ENCODE assay signal across 10 cellular contexts in the genomic region with DNA sequence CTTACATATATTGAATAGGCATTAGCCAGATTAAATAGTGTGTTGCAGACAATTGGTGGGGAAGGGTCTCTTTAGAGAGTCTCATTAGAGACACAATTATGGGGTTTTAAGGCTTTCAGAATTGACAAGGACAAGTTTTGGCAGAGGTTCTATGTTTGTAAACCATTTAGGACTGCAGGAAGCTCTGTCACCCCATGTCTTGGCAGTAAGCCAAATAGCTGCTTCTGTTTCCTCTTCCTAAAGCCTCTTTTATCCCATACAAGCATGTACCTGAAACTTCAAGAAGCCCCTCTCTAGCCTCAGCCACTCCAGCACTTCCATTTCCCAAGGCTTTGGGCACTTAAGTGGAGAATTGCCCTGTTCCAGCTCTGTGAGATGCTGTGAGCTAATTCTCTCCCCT. TPM values are rescaled to one million over a fixed set of nuclear protein-coding genes. Genes with fewer than 3 reads are reported as not detected.
A peak's percentile ranks its signal among the peaks of the same experiment; 100 is the strongest.
DNase-seq lines count a peak whose midpoint lies in the region; ATAC-seq, FAIRE-seq and TF ChIP-seq lines count a peak whose summit lies in the region.
"Had no signal": no experiment of that assay in that cellular context is flagged by ENCODE, and none has a peak within 500 bp of the region (broad histone marks: within the 10 kb centered on the region; RNA-seq: fewer than 3 reads in every experiment).

No MANE protein-coding gene starts in this region.

- TF ChIP-seq CTCF in glutamatergic neuron (IDR thresholded peaks at IDR 0.05; ENCODE audit: partially characterized antibody, unreplicated experiment), result no peak
- no peak for TF ChIP-seq CTCF in hepatocyte (IDR thresholded peaks at IDR 0.05; ENCODE audit: poor library complexity)

- no peak overlapping the region for H3K4me2 ChIP-seq in hepatocyte

- H3K4me3 Mint-ChIP-seq in glutamatergic neuron (ENCODE audit: unreplicated experiment), result peak overlapping the region; percentile 50
- no peak overlapping the region for H3K4me3 Mint-ChIP-seq in stimulated activated naive B cell treated with anti-CD40 and anti-IgM and Interleukin-4, amounts not matched to agents 10 μg/mL and 1 μg/mL and 100 μg/mL, for 72 hours

- no peaks in the 10 kb centered on the region for H3K4me1 ChIP-seq in hepatocyte (ENCODE audit: insufficient read depth)

- peaks cover 53% of the 10 kb centered on the region for H3K4me1 Mint-ChIP-seq in glutamatergic neuron (ENCODE audit: low read depth, unreplicated experiment)
- peaks cover 12 to 32% of the 10 kb centered on the region in 2 donors for H3K4me1 Mint-ChIP-seq in stimulated activated naive B cell treated with anti-CD40 and anti-IgM and Interleukin-4, amounts not matched to agents 10 μg/mL and 1 μg/mL and 100 μg/mL, for 72 hours

- peak; percentile 46 for DNase-seq in DMS53 (lab: John Stamatoyannopoulos, UW)
- peak; percentile 33 for DNase-seq in LoVo (ENCODE audit: low spot score)
- peak; percentile 85 for DNase-seq in NCI-H82 (lab: John Stamatoyannopoulos, UW)
- DNase-seq in glutamatergic neuron, result no peak
- DNase-seq in H54 (ENCODE audit: insufficient read length, low spot score), result no peak
- no peak for DNase-seq in hepatocyte (ENCODE audit: low spot score)
- DNase-seq in stimulated activated naive B cell treated with anti-CD40 and anti-IgM and Interleukin-4, amounts not matched to agents 10 μg/mL and 1 μg/mL and 100 μg/mL, for 72 hours, result no peak
- no peak for DNase-seq in mesenteric fat pad (ENCODE audit: low spot score)
- DNase-seq: activated CD8-positive, alpha-beta memory T cell treated with anti-CD3 and anti-CD28 coated beads, Interleukin-2, amount 50 U/mL, for 4 hours; SIG-M5 had no signal

- no peak for TF ChIP-seq POLR2A in H54 (IDR thresholded peaks at IDR 0.05; ENCODE audit: low read depth, low read length)

- H3K27ac Mint-ChIP-seq in glutamatergic neuron (ENCODE audit: unreplicated experiment), result no peak overlapping the region
- no peak overlapping the region for H3K27ac Mint-ChIP-seq in stimulated activated naive B cell treated with anti-CD40 and anti-IgM and Interleukin-4, amounts not matched to agents 10 μg/mL and 1 μg/mL and 100 μg/mL, for 72 hours

- no peaks in the 10 kb centered on the region for H3K36me3 ChIP-seq in hepatocyte (replicated peaks; ENCODE audit: insufficient read depth, low read depth)

- H3K9me3 ChIP-seq in hepatocyte (ENCODE audit: low read depth), result no peaks in the 10 kb centered on the region

- H2AFZ ChIP-seq in hepatocyte, result no peak overlapping the region

- H3K4me3 ChIP-seq in hepatocyte, result no peak overlapping the region

- ATAC-seq in stimulated activated naive B cell treated with anti-CD40 and anti-IgM and Interleukin-4, amounts not matched to agents 10 μg/mL and 1 μg/mL and 100 μg/mL, for 72 hours (replicated peaks), result no peak

- peaks cover 23% of the 10 kb centered on the region for H3K9me3 Mint-ChIP-seq in glutamatergic neuron (ENCODE audit: unreplicated experiment)
- no peaks in the 10 kb centered on the region for H3K9me3 Mint-ChIP-seq in stimulated activated naive B cell treated with anti-CD40 and anti-IgM and Interleukin-4, amounts not matched to agents 10 μg/mL and 1 μg/mL and 100 μg/mL, for 72 hours

- H3K27ac ChIP-seq in hepatocyte, result no peak overlapping the region

- peaks cover 10% of the 10 kb centered on the region for H4K20me1 ChIP-seq in hepatocyte (ENCODE audit: insufficient read depth, poor library complexity, severe bottlenecking)

- no peaks in the 10 kb centered on the region for H3K36me3 Mint-ChIP-seq in glutamatergic neuron (ENCODE audit: unreplicated experiment)
- H3K36me3 Mint-ChIP-seq in stimulated activated naive B cell treated with anti-CD40 and anti-IgM and Interleukin-4, amounts not matched to agents 10 μg/mL and 1 μg/mL and 100 μg/mL, for 72 hours, result peaks cover 38 to 47% of the 10 kb centered on the region in 2 donors

- H3K27me3 ChIP-seq in hepatocyte, result no peaks in the 10 kb centered on the region

- H3K9me2 ChIP-seq in hepatocyte (replicated peaks; ENCODE audit: insufficient read depth), result no peaks in the 10 kb centered on the region

- peaks cover 17% of the 10 kb centered on the region for H3K27me3 Mint-ChIP-seq in glutamatergic neuron (ENCODE audit: unreplicated experiment)
- H3K27me3 Mint-ChIP-seq in stimulated activated naive B cell treated with anti-CD40 and anti-IgM and Interleukin-4, amounts not matched to agents 10 μg/mL and 1 μg/mL and 100 μg/mL, for 72 hours, result no peaks in the 10 kb centered on the region

- H3K79me2 ChIP-seq in hepatocyte, result no peaks in the 10 kb centered on the region

- FAIRE-seq in H54 (lab: Jason Lieb, UNC), result no peak

RNA-seq across cellular contexts. Expression of a gene that starts 21.8 kb away (rescaled TPM):
- total RNA-seq in glutamatergic neuron (ENCODE audit: unreplicated experiment) (60.0 TPM), hepatocyte (15.1 TPM in 2 replicates), mesenteric fat pad (6.5 TPM)
- 3.5 and 3.9 TPM in 2 replicates for polyA plus RNA-seq in hepatocyte

Comparison
In these comparisons a context has a peak if more than half of its experiments do, and no peak if none do; other contexts are left out.
1. DNase-seq: peak in DMS53 (single experiment), LoVo (single experiment) and NCI-H82 (single experiment); none in glutamatergic neuron (single experiment), H54 (single experiment), hepatocyte (single experiment), stimulated activated naive B cell treated with anti-CD40 and anti-IgM and Interleukin-4, amounts not matched to agents 10 μg/mL and 1 μg/mL and 100 μg/mL, for 72 hours (single experiment) and mesenteric fat pad (single experiment).